17 cellular contexts compared by ENCODE assay signal in genomic region chr4:167883271-167883670, GRCh38.
"Had no signal": no experiment of that assay in that cellular context is flagged by ENCODE, and none has a peak within 500 bp of the region (broad histone marks: within the 10 kb centered on the region; RNA-seq: fewer than 3 reads in every experiment).

No MANE protein-coding gene starts in this region.

- H3K4me3 Mint-ChIP-seq: activated T-cell treated with anti-CD3 and anti-CD28 coated beads, Interleukin-2, amount 50 U/mL, for 72 hours; immature natural killer cell; naive thymus-derived CD8-positive, alpha-beta T cell; stimulated activated naive CD8-positive, alpha-beta T cell treated with anti-CD3 and anti-CD28 coated beads, Interleukin-15, amount 100 ng/mL, for 72 hours had no signal

- H2AFZ ChIP-seq: parathyroid adenoma had no signal

- H3K27me3 Mint-ChIP-seq: stimulated activated naive CD8-positive, alpha-beta T cell treated with anti-CD3 and anti-CD28 coated beads, Interleukin-15, amount 100 ng/mL, for 72 hours had no signal

- H3K36me3 ChIP-seq: ascending aorta, breast epithelium, heart right ventricle, right lobe of liver had no signal

- H3K4me1 Mint-ChIP-seq: immature natural killer cell; naive thymus-derived CD8-positive, alpha-beta T cell; stimulated activated naive CD8-positive, alpha-beta T cell treated with anti-CD3 and anti-CD28 coated beads, Interleukin-15, amount 100 ng/mL, for 72 hours had no signal

- H3K9ac ChIP-seq: parathyroid adenoma had no signal

- DNase-seq: activated CD4-positive, alpha-beta T cell treated with anti-CD3 and anti-CD28 coated beads, Interleukin-2, amount 50 U/mL, for 4 hours; activated effector memory CD4-positive, alpha-beta T cell treated with anti-CD3 and anti-CD28 coated beads, Interleukin-2, amount 50 U/mL, for 16 hours; activated naive CD4-positive, alpha-beta T cell treated with anti-CD3 and anti-CD28 coated beads, Interleukin-2, amount 50 U/mL, for 16 hours; activated T-cell treated with anti-CD3 and anti-CD28 coated beads, Interleukin-2, amount 50 U/mL, for 72 hours; heart right ventricle; immature natural killer cell; naive thymus-derived CD8-positive, alpha-beta T cell; right lobe of liver; small intestine; stimulated activated CD4-positive, alpha-beta T cell treated with anti-CD3 and anti-CD28 coated beads, Interleukin-15, amount 100 ng/mL, for 24 hours; stimulated activated CD4-positive, alpha-beta T cell treated with anti-CD3 and anti-CD28 coated beads, Interleukin-4, amount 100 ng/mL, for 1 hour; stimulated activated naive CD8-positive, alpha-beta T cell treated with anti-CD3 and anti-CD28 coated beads, Interleukin-15, amount 100 ng/mL, for 72 hours had no signal

- H3K4me3 ChIP-seq: ascending aorta, breast epithelium, coronary artery, heart right ventricle, right lobe of liver had no signal

- H3K79me2 ChIP-seq: parathyroid adenoma had no signal

- H3K27ac ChIP-seq: ascending aorta, breast epithelium, coronary artery, heart right ventricle, parathyroid adenoma, right lobe of liver had no signal

- H3K27ac Mint-ChIP-seq: activated T-cell treated with anti-CD3 and anti-CD28 coated beads, Interleukin-2, amount 50 U/mL, for 72 hours; immature natural killer cell had no signal

- FAIRE-seq: endometrium, small intestine had no signal

- H3K9me3 ChIP-seq: ascending aorta, breast epithelium, right lobe of liver had no signal

- H3K36me3 Mint-ChIP-seq: immature natural killer cell; naive thymus-derived CD8-positive, alpha-beta T cell had no signal

- H3K27me3 ChIP-seq: ascending aorta, breast epithelium, heart right ventricle, right lobe of liver had no signal

- H3K4me1 ChIP-seq: ascending aorta, breast epithelium, heart right ventricle, parathyroid adenoma, right lobe of liver had no signal
